22 cellular contexts compared by ENCODE assay signal in the genomic region with DNA sequence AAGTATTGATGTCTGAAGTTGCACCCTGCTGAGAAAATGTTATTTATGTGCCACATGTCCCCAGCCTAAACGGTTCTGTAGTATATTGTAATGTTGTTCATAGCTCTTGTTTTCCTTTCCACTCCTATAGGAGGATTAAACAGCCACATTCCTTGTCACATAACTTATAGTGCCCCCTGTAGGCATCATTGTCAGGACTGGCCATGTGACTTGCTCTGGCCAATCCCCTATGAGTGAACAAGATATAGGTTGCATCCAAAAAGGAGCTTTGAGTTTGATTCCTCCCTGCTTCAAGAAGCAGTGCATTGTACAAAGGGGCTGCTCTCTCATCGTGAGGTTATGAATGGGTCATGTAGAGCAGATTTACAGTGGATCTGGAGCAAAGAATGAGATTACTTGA.
"Had no signal": no experiment of that assay in that cellular context is flagged by ENCODE, and none has a peak within 500 bp of the region (broad histone marks: within the 10 kb centered on the region; RNA-seq: fewer than 3 reads in every experiment).

No MANE protein-coding gene starts in this region.

- H3K9me3 Mint-ChIP-seq: activated naive CD8-positive, alpha-beta T cell treated with anti-CD3 and anti-CD28 coated beads, Interleukin-2, amount 10 ng/mL, durations not matched to agents 7 days and 5 days had no signal

- H3K36me3 Mint-ChIP-seq: activated naive CD8-positive, alpha-beta T cell treated with anti-CD3 and anti-CD28 coated beads, Interleukin-2, amount 10 ng/mL, durations not matched to agents 7 days and 5 days; naive thymus-derived CD4-positive, alpha-beta T cell had no signal

- H3K4me2 ChIP-seq: smooth muscle cell had no signal

- H3K9me3 ChIP-seq: ovary, suprapubic skin, transverse colon, uterus had no signal

- H3K27ac ChIP-seq: cardiac muscle cell, dorsolateral prefrontal cortex, ovary, suprapubic skin, transverse colon, uterus had no signal

- H3K4me1 Mint-ChIP-seq: activated B cell treated with CpG ODN at 0.5 μM for 24 hours; activated CD4-positive, alpha-beta memory T cell treated with anti-CD3 and anti-CD28 coated beads, Interleukin-2, amount 10 ng/mL, durations not matched to agents 7 days and 5 days; activated naive CD8-positive, alpha-beta T cell treated with anti-CD3 and anti-CD28 coated beads, Interleukin-2, amount 10 ng/mL, durations not matched to agents 7 days and 5 days; naive thymus-derived CD4-positive, alpha-beta T cell; stimulated activated naive CD8-positive, alpha-beta T cell treated with anti-CD3 and anti-CD28 coated beads, Interleukin-15, amount 100 ng/mL, for 72 hours had no signal

- H3K4me1 ChIP-seq: suprapubic skin, transverse colon, uterus had no signal

- H3K36me3 ChIP-seq: cardiac muscle cell, ovary, suprapubic skin, transverse colon, uterus had no signal

- H3K4me3 ChIP-seq: cardiac muscle cell, dorsolateral prefrontal cortex, ovary, smooth muscle cell, suprapubic skin, transverse colon, uterus had no signal

- H3K27me3 ChIP-seq: cardiac muscle cell, ovary, suprapubic skin, transverse colon, uterus had no signal

- DNase-seq: activated B cell treated with CpG ODN at 0.5 μM for 24 hours; activated CD4-positive, alpha-beta memory T cell treated with anti-CD3 and anti-CD28 coated beads, Interleukin-2, amount 10 ng/mL, durations not matched to agents 7 days and 5 days; activated CD4-positive, alpha-beta T cell treated with anti-CD3 and anti-CD28 coated beads for 48 hours; activated naive CD4-positive, alpha-beta T cell treated with Interleukin-2 at 50 U/mL for 16 hours; activated naive CD8-positive, alpha-beta T cell treated with anti-CD3 and anti-CD28 coated beads, Interleukin-2, amount 10 ng/mL, durations not matched to agents 7 days and 5 days; activated T-cell treated with anti-CD3 and anti-CD28 coated beads, Interleukin-2, amount 50 U/mL, for 1 hour; amygdala; dorsolateral prefrontal cortex; head of caudate nucleus; mesenchymal stem cell; naive thymus-derived CD4-positive, alpha-beta T cell; ovary; stimulated activated CD4-positive, alpha-beta T cell treated with anti-CD3 and anti-CD28 coated beads, Interleukin-4, amount 100 ng/mL, for 1 hour; stimulated activated naive CD8-positive, alpha-beta T cell treated with anti-CD3 and anti-CD28 coated beads, Interleukin-15, amount 100 ng/mL, for 72 hours; transverse colon; uterus had no signal

- H3K4me3 Mint-ChIP-seq: activated B cell treated with CpG ODN at 0.5 μM for 24 hours; activated CD4-positive, alpha-beta memory T cell treated with anti-CD3 and anti-CD28 coated beads, Interleukin-2, amount 10 ng/mL, durations not matched to agents 7 days and 5 days; activated naive CD8-positive, alpha-beta T cell treated with anti-CD3 and anti-CD28 coated beads, Interleukin-2, amount 10 ng/mL, durations not matched to agents 7 days and 5 days; naive thymus-derived CD4-positive, alpha-beta T cell; stimulated activated naive CD8-positive, alpha-beta T cell treated with anti-CD3 and anti-CD28 coated beads, Interleukin-15, amount 100 ng/mL, for 72 hours; T-helper 2 cell treated with Interferon-gamma antibody and Interleukin-4, amounts not matched to agents 5 μg/mL and 100 μg/mL, for 36 hours had no signal

- H3K27me3 Mint-ChIP-seq: activated B cell treated with CpG ODN at 0.5 μM for 24 hours; activated CD4-positive, alpha-beta memory T cell treated with anti-CD3 and anti-CD28 coated beads, Interleukin-2, amount 10 ng/mL, durations not matched to agents 7 days and 5 days; activated naive CD8-positive, alpha-beta T cell treated with anti-CD3 and anti-CD28 coated beads, Interleukin-2, amount 10 ng/mL, durations not matched to agents 7 days and 5 days; naive thymus-derived CD4-positive, alpha-beta T cell; stimulated activated naive CD8-positive, alpha-beta T cell treated with anti-CD3 and anti-CD28 coated beads, Interleukin-15, amount 100 ng/mL, for 72 hours had no signal

- H3K27ac Mint-ChIP-seq: activated B cell treated with CpG ODN at 0.5 μM for 24 hours; activated CD4-positive, alpha-beta memory T cell treated with anti-CD3 and anti-CD28 coated beads, Interleukin-2, amount 10 ng/mL, durations not matched to agents 7 days and 5 days; activated naive CD8-positive, alpha-beta T cell treated with anti-CD3 and anti-CD28 coated beads, Interleukin-2, amount 10 ng/mL, durations not matched to agents 7 days and 5 days; activated T-helper 2 cell treated with anti-CD3 and anti-CD28 coated beads, Interferon-gamma antibody, Interleukin-2, Interleukin-4, amounts not matched to agents 10 μg/mL and 5 μg/mL and 100 μg/mL, durations not matched to agents 14 hours and 24 hours and 36 hours; naive thymus-derived CD4-positive, alpha-beta T cell; stimulated activated naive CD8-positive, alpha-beta T cell treated with anti-CD3 and anti-CD28 coated beads, Interleukin-15, amount 100 ng/mL, for 72 hours; T-helper 2 cell treated with Interferon-gamma antibody and Interleukin-4, amounts not matched to agents 5 μg/mL and 100 μg/mL, for 36 hours had no signal

- ATAC-seq: naive thymus-derived CD4-positive, alpha-beta T cell; sciatic nerve; stimulated activated naive CD8-positive, alpha-beta T cell treated with anti-CD3 and anti-CD28 coated beads, Interleukin-15, amount 100 ng/mL, for 72 hours had no signal
